In genomic region chr4:95289028-95289634, GRCh38 we compare ENCODE assay signal across 12 cellular contexts.
DNase-seq lines count a peak whose midpoint lies in the region; ATAC-seq and TF ChIP-seq lines count a peak whose summit lies in the region.
"Had no signal": no experiment of that assay in that cellular context is flagged by ENCODE, and none has a peak within 500 bp of the region (broad histone marks: within the 10 kb centered on the region; RNA-seq: fewer than 3 reads in every experiment).

No MANE protein-coding gene starts in this region.

- H3K4me1 ChIP-seq in ascending aorta = no peaks in the 10 kb centered on the region
- H3K4me1 ChIP-seq: stomach had no signal

- no peak overlapping the region for H3K27ac Mint-ChIP-seq in activated CD4-positive, alpha-beta T cell treated with anti-CD3 and anti-CD28 coated beads, Interleukin-2, amount 10 ng/mL, durations not matched to agents 7 days and 5 days
- H3K27ac Mint-ChIP-seq: immature natural killer cell had no signal

- no peaks in the 10 kb centered on the region for H3K27me3 Mint-ChIP-seq in activated CD4-positive, alpha-beta T cell treated with anti-CD3 and anti-CD28 coated beads, Interleukin-2, amount 10 ng/mL, durations not matched to agents 7 days and 5 days

- POLR2A ChIA-PET in activated CD4-positive, alpha-beta T cell treated with anti-CD3 and anti-CD28 coated beads, Interleukin-2, amount 10 ng/mL, durations not matched to agents 7 days and 5 days (lab: Charles Lee) = no interaction called here

- intact Hi-C loops in ascending aorta (cut with DNase I) = no loop called here

- H3K36me3 Mint-ChIP-seq in activated CD4-positive, alpha-beta T cell treated with anti-CD3 and anti-CD28 coated beads, Interleukin-2, amount 10 ng/mL, durations not matched to agents 7 days and 5 days (ENCODE audit: low read depth) = no peaks in the 10 kb centered on the region
- H3K36me3 Mint-ChIP-seq: immature natural killer cell had no signal

- H3K27ac ChIP-seq in ascending aorta = no peak overlapping the region
- H3K27ac ChIP-seq: stomach had no signal

- no peaks in the 10 kb centered on the region for H3K36me3 ChIP-seq in ascending aorta
- H3K36me3 ChIP-seq: stomach had no signal

- H3K4me3 ChIP-seq in fibroblast of villous mesenchyme (ENCODE audit: low read depth, low read length) (no peak overlapping the region), ascending aorta (no peak overlapping the region)
- H3K4me3 ChIP-seq: stomach had no signal

- no peak overlapping the region for H3K4me3 Mint-ChIP-seq in activated CD4-positive, alpha-beta T cell treated with anti-CD3 and anti-CD28 coated beads, Interleukin-2, amount 10 ng/mL, durations not matched to agents 7 days and 5 days
- H3K4me3 Mint-ChIP-seq: immature natural killer cell had no signal

- ATAC-seq in GM18502 (IDR thresholded peaks at IDR 0.05; ENCODE audit: poor library complexity, unreplicated experiment) (peak; percentile 83), HG02623 (IDR thresholded peaks at IDR 0.05; ENCODE audit: unreplicated experiment) (peak; percentile 71), GM21526 (IDR thresholded peaks at IDR 0.05; ENCODE audit: low FRiP score, unreplicated experiment) (no peak)
- ATAC-seq: activated CD4-positive, CD25-positive, alpha-beta regulatory T cell treated with anti-CD3 and anti-CD28 coated beads, Interleukin-2, amount 50 U/mL, for 24 hours; HCT116 had no signal

- TF ChIP-seq CTCF in fibroblast of villous mesenchyme (IDR thresholded peaks at IDR 0.05; ENCODE audit: insufficient read depth, low read depth, low read length) (no peak), ascending aorta (IDR thresholded peaks at IDR 0.05) (no peak)

- H3K9me3 Mint-ChIP-seq in activated CD4-positive, alpha-beta T cell treated with anti-CD3 and anti-CD28 coated beads, Interleukin-2, amount 10 ng/mL, durations not matched to agents 7 days and 5 days = no peaks in the 10 kb centered on the region
- H3K9me3 Mint-ChIP-seq: immature natural killer cell had no signal

- H3K9me3 ChIP-seq in ascending aorta = no peaks in the 10 kb centered on the region

- CTCF ChIA-PET in activated CD4-positive, alpha-beta T cell treated with anti-CD3 and anti-CD28 coated beads, Interleukin-2, amount 10 ng/mL, durations not matched to agents 7 days and 5 days (lab: Charles Lee) = no interaction called here

- H3K27me3 ChIP-seq in ascending aorta = no peaks in the 10 kb centered on the region
- H3K27me3 ChIP-seq: stomach had no signal

- peaks cover 35% of the 10 kb centered on the region for H3K4me1 Mint-ChIP-seq in activated CD4-positive, alpha-beta T cell treated with anti-CD3 and anti-CD28 coated beads, Interleukin-2, amount 10 ng/mL, durations not matched to agents 7 days and 5 days

- peak; percentile 42 for DNase-seq in NCI-H69 (lab: John Stamatoyannopoulos, UW)
- DNase-seq in fibroblast of villous mesenchyme (ENCODE audit: low read depth) = peak; percentile 63
- DNase-seq in ascending aorta (ENCODE audit: low spot score in 2 of 2) = no peak
- no peak for DNase-seq in SKM-1 treated with dmso at 0.1 percent for 144 hours (lab: John Stamatoyannopoulos, UW; ENCODE audit: unreplicated experiment)
- DNase-seq in activated CD4-positive, alpha-beta T cell treated with anti-CD3 and anti-CD28 coated beads, Interleukin-2, amount 10 ng/mL, durations not matched to agents 7 days and 5 days = no peak
- DNase-seq: immature natural killer cell, stomach had no signal

Comparison
In these comparisons a context has a peak if more than half of its experiments do, and no peak if none do; other contexts are left out.
1. DNase-seq: peak in NCI-H69 (single experiment) and fibroblast of villous mesenchyme (single experiment); none in ascending aorta (0 of 2), SKM-1 treated with dmso at 0.1 percent for 144 hours (single experiment) and activated CD4-positive, alpha-beta T cell treated with anti-CD3 and anti-CD28 coated beads, Interleukin-2, amount 10 ng/mL, durations not matched to agents 7 days and 5 days (single experiment).